In genomic region chr7:408651-409343, GRCh38 we compare ENCODE assay signal across 17 cellular contexts.
A peak's percentile ranks its signal among the peaks of the same experiment; 100 is the strongest.
DNase-seq lines count a peak whose midpoint lies in the region; ATAC-seq, FAIRE-seq and TF ChIP-seq lines count a peak whose summit lies in the region.
"Had no signal": no experiment of that assay in that cellular context is flagged by ENCODE, and none has a peak within 500 bp of the region (broad histone marks: within the 10 kb centered on the region; RNA-seq: fewer than 3 reads in every experiment).

No MANE protein-coding gene starts in this region.

- no peak overlapping the region for H2AFZ ChIP-seq in GM23338
- H2AFZ ChIP-seq in osteoblast (ENCODE audit: low read length): no peak overlapping the region

- H4K20me1 ChIP-seq in GM23338 (replicated peaks; ENCODE audit: insufficient read depth): no peaks in the 10 kb centered on the region
- no peaks in the 10 kb centered on the region for H4K20me1 ChIP-seq in osteoblast (ENCODE audit: insufficient read depth, low read length)

- H3K27ac ChIP-seq in GM23338 (ENCODE audit: low read depth) (no peak overlapping the region), osteoblast (ENCODE audit: low read depth, low read length) (no peak overlapping the region)
- H3K27ac ChIP-seq: C4-2B, HL-60 had no signal

- H3K79me2 ChIP-seq in GM23338 (replicated peaks; ENCODE audit: insufficient read depth) (no peaks in the 10 kb centered on the region), osteoblast (ENCODE audit: insufficient read depth, low read length) (no peaks in the 10 kb centered on the region)

- H3K4me3 Mint-ChIP-seq in activated CD8-positive, alpha-beta memory T cell treated with anti-CD3 and anti-CD28 coated beads, Interleukin-2, amount 10 ng/mL, durations not matched to agents 7 days and 5 days: no peak overlapping the region
- H3K4me3 Mint-ChIP-seq in GM23338: no peak overlapping the region

- no peak overlapping the region for H3K4me2 ChIP-seq in GM23338
- no peak overlapping the region for H3K4me2 ChIP-seq in osteoblast (ENCODE audit: insufficient read depth, low read length)

- H3F3A ChIP-seq in GM23338 (replicated peaks; ENCODE audit: low read depth): no peaks in the 10 kb centered on the region

- DNase-seq in activated CD8-positive, alpha-beta memory T cell treated with anti-CD3 and anti-CD28 coated beads, Interleukin-2, amount 50 U/mL, for 4 hours: peak; percentile 11
- no peak for DNase-seq in activated CD8-positive, alpha-beta memory T cell treated with anti-CD3 and anti-CD28 coated beads, Interleukin-2, amount 10 ng/mL, durations not matched to agents 7 days and 5 days
- no peak for DNase-seq in GM23338 (ENCODE audit: low spot score)
- DNase-seq in iPS-NIHi11 (ENCODE audit: low spot score): peak; percentile 4
- peak; percentile 31 for DNase-seq in osteoblast (ENCODE audit: insufficient read length, low spot score, missing footprints)
- DNase-seq in NCI-H1105 treated with DMSO at 0.1 percent for 48 hours (lab: John Stamatoyannopoulos, UW): no peak
- no peak for DNase-seq in GOT3 (lab: John Stamatoyannopoulos, UW)
- DNase-seq in GM12892 (ENCODE audit: insufficient read length): no peak
- DNase-seq: NCI-H146, NCI-H2081 treated with DMSO at 0.1 percent for 48 hours, NCI-H526, OCI-M1, RPMI8226 had no signal

- H3K4me1 Mint-ChIP-seq in activated CD8-positive, alpha-beta memory T cell treated with anti-CD3 and anti-CD28 coated beads, Interleukin-2, amount 10 ng/mL, durations not matched to agents 7 days and 5 days: no peaks in the 10 kb centered on the region
- peaks cover 4% of the 10 kb centered on the region for H3K4me1 Mint-ChIP-seq in GM23338

- H3K27me3 Mint-ChIP-seq in activated CD8-positive, alpha-beta memory T cell treated with anti-CD3 and anti-CD28 coated beads, Interleukin-2, amount 10 ng/mL, durations not matched to agents 7 days and 5 days: no peaks in the 10 kb centered on the region
- peaks cover 15% of the 10 kb centered on the region for H3K27me3 Mint-ChIP-seq in GM23338 (ENCODE audit: insufficient read depth, low read depth, poor library complexity)

- no peak for FAIRE-seq in GM12892 (lab: Jason Lieb, UNC)
- FAIRE-seq: GM18507, K562 had no signal

- TF ChIP-seq CTCF in GM23338 (conservative IDR thresholded peaks at IDR 0.05; ENCODE audit: low read depth in 2 of 2): no peak
- no peak for TF ChIP-seq CTCF in osteoblast (IDR thresholded peaks at IDR 0.05; ENCODE audit: extremely low read depth, low read depth, low read length)

- no peaks in the 10 kb centered on the region for H3K36me3 Mint-ChIP-seq in activated CD8-positive, alpha-beta memory T cell treated with anti-CD3 and anti-CD28 coated beads, Interleukin-2, amount 10 ng/mL, durations not matched to agents 7 days and 5 days
- H3K36me3 Mint-ChIP-seq in GM23338 (ENCODE audit: low read depth): no peaks in the 10 kb centered on the region

- H3K9me3 ChIP-seq in osteoblast (ENCODE audit: low read depth, low read length): no peaks in the 10 kb centered on the region

- H3K4me3 ChIP-seq in GM23338: no peak overlapping the region
- no peak overlapping the region for H3K4me3 ChIP-seq in osteoblast (ENCODE audit: insufficient read depth, low read length)
- H3K4me3 ChIP-seq: K562 had no signal

- no peak overlapping the region for H3K27ac Mint-ChIP-seq in activated CD8-positive, alpha-beta memory T cell treated with anti-CD3 and anti-CD28 coated beads, Interleukin-2, amount 10 ng/mL, durations not matched to agents 7 days and 5 days
- H3K27ac Mint-ChIP-seq in GM23338: no peak overlapping the region

- CTCF ChIA-PET in activated CD8-positive, alpha-beta memory T cell treated with anti-CD3 and anti-CD28 coated beads, Interleukin-2, amount 10 ng/mL, durations not matched to agents 7 days and 5 days (lab: Charles Lee): no interaction called here

- TF ChIP-seq POLR2A in GM12892 (IDR thresholded peaks at IDR 0.05; ENCODE audit: low read depth, low read length): no peak

- H3K27me3 ChIP-seq in GM23338 (ENCODE audit: insufficient read depth) (no peaks in the 10 kb centered on the region), osteoblast (ENCODE audit: insufficient read depth, low read length) (peaks cover 30% of the 10 kb centered on the region)

- no peaks in the 10 kb centered on the region for H3K9me3 Mint-ChIP-seq in activated CD8-positive, alpha-beta memory T cell treated with anti-CD3 and anti-CD28 coated beads, Interleukin-2, amount 10 ng/mL, durations not matched to agents 7 days and 5 days (ENCODE audit: low read depth)
- H3K9me3 Mint-ChIP-seq in GM23338: no peaks in the 10 kb centered on the region

- H3K4me1 ChIP-seq in GM23338 (ENCODE audit: insufficient read depth): no peaks in the 10 kb centered on the region
- no peaks in the 10 kb centered on the region for H3K4me1 ChIP-seq in osteoblast (ENCODE audit: insufficient read depth, low read length)

- no peaks in the 10 kb centered on the region for H3K36me3 ChIP-seq in GM23338 (ENCODE audit: insufficient read depth)
- H3K36me3 ChIP-seq in osteoblast (ENCODE audit: insufficient read depth, low read length): no peaks in the 10 kb centered on the region

- H3K9me2 ChIP-seq in GM23338 (ENCODE audit: insufficient read depth): no peaks in the 10 kb centered on the region

- ATAC-seq in activated CD8-positive, alpha-beta memory T cell treated with anti-CD3 and anti-CD28 coated beads, Interleukin-2, amount 10 ng/mL, durations not matched to agents 7 days and 5 days: no peak
- ATAC-seq in GM23338: peak; percentile 25
- ATAC-seq: K562 had no signal

TF ChIP-seq in GM23338, 12 proteins besides CTCF, POLR2A, EP300 and RAD21 (continues in another document):
- TF ChIP-seq ZNF462 (CRISPR knock-in tag; IDR thresholded peaks at IDR 0.05) (no peak), EZH2 (IDR thresholded peaks at IDR 0.05; ENCODE audit: low read depth, unreplicated experiment) (no peak)

Comparison
In these comparisons a context has a peak if more than half of its experiments do, and no peak if none do; other contexts are left out.
1. DNase-seq: peak in activated CD8-positive, alpha-beta memory T cell treated with anti-CD3 and anti-CD28 coated beads, Interleukin-2, amount 50 U/mL, for 4 hours (single experiment), iPS-NIHi11 (single experiment) and osteoblast (single experiment); none in activated CD8-positive, alpha-beta memory T cell treated with anti-CD3 and anti-CD28 coated beads, Interleukin-2, amount 10 ng/mL, durations not matched to agents 7 days and 5 days (single experiment), GM23338 (single experiment), NCI-H1105 treated with DMSO at 0.1 percent for 48 hours (single experiment), GOT3 (single experiment) and GM12892 (single experiment).